10 cellular contexts compared by ENCODE assay signal in the genomic region with DNA sequence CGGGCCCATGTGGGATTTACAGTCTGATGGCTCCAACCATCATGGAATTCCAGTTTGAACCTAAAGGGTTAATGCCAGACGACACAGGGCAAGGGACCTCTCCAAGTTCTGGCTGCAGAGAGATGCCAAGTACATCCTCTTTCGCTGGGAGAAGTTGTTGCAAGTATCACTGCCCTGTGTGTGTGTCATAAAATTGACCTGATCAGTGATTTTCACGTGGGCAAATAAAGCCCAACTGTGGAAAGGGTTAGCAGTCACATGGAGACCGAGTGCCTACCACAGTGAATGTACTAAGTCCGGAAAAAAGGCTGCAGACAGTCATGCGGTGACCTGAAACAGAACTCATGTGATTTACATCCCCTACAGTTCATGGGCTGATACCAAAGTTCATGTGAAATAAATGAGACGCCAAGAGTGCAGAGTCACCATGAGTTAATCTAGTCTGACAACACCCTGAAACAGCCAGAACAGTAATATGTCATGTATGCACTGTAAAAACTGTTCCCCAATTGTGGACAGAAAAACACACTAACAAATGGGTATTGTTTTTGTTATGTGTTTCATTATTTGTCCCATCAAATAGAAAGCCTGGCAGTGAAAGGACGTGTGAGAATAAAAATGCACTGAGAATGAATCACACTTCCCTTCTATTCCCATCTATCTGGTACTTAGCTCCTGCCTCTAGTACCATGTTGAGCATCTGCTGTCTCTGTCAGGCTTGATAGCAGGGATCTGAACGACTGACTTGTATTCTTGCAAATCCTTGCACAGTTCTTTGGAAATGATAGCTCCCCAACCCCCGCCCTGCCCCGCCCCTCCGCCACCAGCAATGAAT.
DNase-seq lines count a peak whose midpoint lies in the region; ATAC-seq and TF ChIP-seq lines count a peak whose summit lies in the region.
"Had no signal": no experiment of that assay in that cellular context is flagged by ENCODE, and none has a peak within 500 bp of the region (broad histone marks: within the 10 kb centered on the region; RNA-seq: fewer than 3 reads in every experiment).

No MANE protein-coding gene starts in this region.

- H3K27me3 Mint-ChIP-seq in activated T-helper 1 cell treated with anti-CD3 and anti-CD28 coated beads, Interleukin-12 subunit alpha, Interleukin-12 subunit beta, Interleukin-2, Interleukin-4 antibody, amounts not matched to agents 30 ng/mL and 10 ng/mL and 1 ng/mL, durations not matched to agents 14 hours and 24 hours and 36 hours (ENCODE audit: insufficient read depth): no peaks in the 10 kb centered on the region
- H3K27me3 Mint-ChIP-seq: naive thymus-derived CD4-positive, alpha-beta T cell had no signal

- no peaks in the 10 kb centered on the region for H4K20me1 ChIP-seq in mammary epithelial cell (ENCODE audit: insufficient read depth, low read length)

- ATAC-seq in left colon (peak; percentile 90), HG03196 (IDR thresholded peaks at IDR 0.05; ENCODE audit: unreplicated experiment) (no peak)
- ATAC-seq: naive thymus-derived CD4-positive, alpha-beta T cell had no signal

- TF ChIP-seq CTCF in mammary epithelial cell (conservative IDR thresholded peaks at IDR 0.05 in 1 of 2, IDR thresholded peaks at IDR 0.05 in 1 of 2; ENCODE audit: extremely low read depth in 1 of 2, insufficient read depth in 1 of 2, low read depth in 1 of 2, low read length in 2 of 2): no peak

- H2AFZ ChIP-seq in mammary epithelial cell (ENCODE audit: low read depth, low read length): no peak overlapping the region

- no peak overlapping the region for H3K9ac ChIP-seq in mammary epithelial cell (ENCODE audit: insufficient read depth, low read length)

- no peaks in the 10 kb centered on the region for H3K79me2 ChIP-seq in mammary epithelial cell (ENCODE audit: insufficient read depth, low read length)

- H3K4me2 ChIP-seq in mammary epithelial cell (ENCODE audit: insufficient read depth, low read depth, low read length): peak overlapping the region; percentile 1

- H3K4me3 ChIP-seq in mammary epithelial cell (replicated peaks in 1 of 3; ENCODE audit: insufficient read depth in 1 of 3, low read depth in 2 of 3, low read length in 3 of 3): no peak overlapping the region

- H3K36me3 Mint-ChIP-seq in activated T-helper 1 cell treated with anti-CD3 and anti-CD28 coated beads, Interleukin-12 subunit alpha, Interleukin-12 subunit beta, Interleukin-2, Interleukin-4 antibody, amounts not matched to agents 30 ng/mL and 10 ng/mL and 1 ng/mL, durations not matched to agents 14 hours and 24 hours and 36 hours (ENCODE audit: low read depth): peaks cover 16% of the 10 kb centered on the region

- H3K27me3 ChIP-seq in mammary epithelial cell (ENCODE audit: insufficient read depth, low read length): no peaks in the 10 kb centered on the region

- BruUV-seq in mammary epithelial cell (replicated peaks; lab: Mats Ljungman, UMichigan): no TSS peak

- H3K27ac Mint-ChIP-seq in activated T-helper 1 cell treated with anti-CD3 and anti-CD28 coated beads, Interleukin-12 subunit alpha, Interleukin-12 subunit beta, Interleukin-2, Interleukin-4 antibody, amounts not matched to agents 30 ng/mL and 10 ng/mL and 1 ng/mL, durations not matched to agents 14 hours and 24 hours and 36 hours: no peak overlapping the region

- CTCF ChIA-PET in mammary epithelial cell (lab: Charles Lee; ENCODE audit: low non-redundant PET): interaction anchor here (0.6 kb wide), 1 partner anchor 155 kb away, joined by 6 read pairs; no protein-coding TSS in a partner anchor

- H3K36me3 ChIP-seq in mammary epithelial cell (ENCODE audit: insufficient read depth, low read length): no peaks in the 10 kb centered on the region

- H3K9me3 Mint-ChIP-seq in activated T-helper 1 cell treated with anti-CD3 and anti-CD28 coated beads, Interleukin-12 subunit alpha, Interleukin-12 subunit beta, Interleukin-2, Interleukin-4 antibody, amounts not matched to agents 30 ng/mL and 10 ng/mL and 1 ng/mL, durations not matched to agents 14 hours and 24 hours and 36 hours: no peaks in the 10 kb centered on the region

- H3K4me1 ChIP-seq in mammary epithelial cell (ENCODE audit: insufficient read depth, low read length): peaks cover 33% of the 10 kb centered on the region

- intact Hi-C loops in mammary epithelial cell (cut with micrococcal nuclease): loop anchor here (2.0 kb wide), 1 partner anchor 39 kb away; no protein-coding TSS in a partner anchor
- intact Hi-C loops in left colon (cut with DNase I, micrococcal nuclease): no loop called here
- intact Hi-C loops in activated T-helper 1 cell treated with anti-CD3 and anti-CD28 coated beads, Interleukin-12 subunit alpha, Interleukin-12 subunit beta, Interleukin-2, Interleukin-4 antibody, amounts not matched to agents 30 ng/mL and 10 ng/mL and 1 ng/mL, durations not matched to agents 14 hours and 24 hours and 36 hours (cut with micrococcal nuclease): no loop called here

- dilution Hi-C loops in mammary epithelial cell (cut with HindIII; ENCODE audit: low sequenced_read_pairs): no loop called here

- DNase-seq in H4 (ENCODE audit: low spot score) (peak; percentile 76), mammary epithelial cell (peak; percentile 90), left colon (peak in 1 of 2 donors; percentile 67), substantia nigra (lab: John Stamatoyannopoulos, UW) (peak in 21 of 49 donors; percentile 5 to 61 (median 25)), NCI-H510A (lab: John Stamatoyannopoulos, UW) (no peak)
- DNase-seq in activated T-cell treated with anti-CD3 and anti-CD28 coated beads, Interleukin-2, amount 50 U/mL, for 1 hour: no peak
- DNase-seq in activated T-helper 1 cell treated with anti-CD3 and anti-CD28 coated beads, Interleukin-12 subunit alpha, Interleukin-12 subunit beta, Interleukin-2, Interleukin-4 antibody, amounts not matched to agents 30 ng/mL and 10 ng/mL and 1 ng/mL, durations not matched to agents 14 hours and 24 hours and 36 hours (ENCODE audit: low spot score): no peak
- DNase-seq: naive thymus-derived CD4-positive, alpha-beta T cell; NCI-H146 had no signal

- WGBS in mammary epithelial cell (ENCODE audit: low coverage, missing lambda C conversion rate): 69% methylated on average over 13 of the region's 13 CpGs

- H3K9me3 ChIP-seq in mammary epithelial cell (replicated peaks; ENCODE audit: insufficient read depth, low read length): no peaks in the 10 kb centered on the region

- in situ Hi-C loops in mammary epithelial cell (cut with MboI; ENCODE audit: low sequenced_read_pairs in 2 of 2): loop anchor here in 1 of 2 donors (25.0 kb wide), 1 partner anchor 97 kb away; no protein-coding TSS in a partner anchor

- H3K4me1 Mint-ChIP-seq in activated T-helper 1 cell treated with anti-CD3 and anti-CD28 coated beads, Interleukin-12 subunit alpha, Interleukin-12 subunit beta, Interleukin-2, Interleukin-4 antibody, amounts not matched to agents 30 ng/mL and 10 ng/mL and 1 ng/mL, durations not matched to agents 14 hours and 24 hours and 36 hours (ENCODE audit: low read depth): peaks cover 27% of the 10 kb centered on the region

- H3K4me3 Mint-ChIP-seq in activated T-helper 1 cell treated with anti-CD3 and anti-CD28 coated beads, Interleukin-12 subunit alpha, Interleukin-12 subunit beta, Interleukin-2, Interleukin-4 antibody, amounts not matched to agents 30 ng/mL and 10 ng/mL and 1 ng/mL, durations not matched to agents 14 hours and 24 hours and 36 hours: no peak overlapping the region
- H3K4me3 Mint-ChIP-seq: naive thymus-derived CD4-positive, alpha-beta T cell had no signal

- H3K27ac ChIP-seq in mammary epithelial cell (ENCODE audit: insufficient read depth, low read depth, low read length) (peak overlapping the region; percentile 45), substantia nigra (ENCODE audit: low read depth, low read length, poor library complexity, severe bottlenecking) (peak overlapping the region; percentile 73)

Comparison
In these comparisons a context has a peak if more than half of its experiments do, and no peak if none do; other contexts are left out.
1. DNase-seq: peak in H4 (single experiment) and mammary epithelial cell (single experiment); none in NCI-H510A (single experiment), activated T-cell treated with anti-CD3 and anti-CD28 coated beads, Interleukin-2, amount 50 U/mL, for 1 hour (single experiment) and activated T-helper 1 cell treated with anti-CD3 and anti-CD28 coated beads, Interleukin-12 subunit alpha, Interleukin-12 subunit beta, Interleukin-2, Interleukin-4 antibody, amounts not matched to agents 30 ng/mL and 10 ng/mL and 1 ng/mL, durations not matched to agents 14 hours and 24 hours and 36 hours (single experiment).